In the genomic region with DNA sequence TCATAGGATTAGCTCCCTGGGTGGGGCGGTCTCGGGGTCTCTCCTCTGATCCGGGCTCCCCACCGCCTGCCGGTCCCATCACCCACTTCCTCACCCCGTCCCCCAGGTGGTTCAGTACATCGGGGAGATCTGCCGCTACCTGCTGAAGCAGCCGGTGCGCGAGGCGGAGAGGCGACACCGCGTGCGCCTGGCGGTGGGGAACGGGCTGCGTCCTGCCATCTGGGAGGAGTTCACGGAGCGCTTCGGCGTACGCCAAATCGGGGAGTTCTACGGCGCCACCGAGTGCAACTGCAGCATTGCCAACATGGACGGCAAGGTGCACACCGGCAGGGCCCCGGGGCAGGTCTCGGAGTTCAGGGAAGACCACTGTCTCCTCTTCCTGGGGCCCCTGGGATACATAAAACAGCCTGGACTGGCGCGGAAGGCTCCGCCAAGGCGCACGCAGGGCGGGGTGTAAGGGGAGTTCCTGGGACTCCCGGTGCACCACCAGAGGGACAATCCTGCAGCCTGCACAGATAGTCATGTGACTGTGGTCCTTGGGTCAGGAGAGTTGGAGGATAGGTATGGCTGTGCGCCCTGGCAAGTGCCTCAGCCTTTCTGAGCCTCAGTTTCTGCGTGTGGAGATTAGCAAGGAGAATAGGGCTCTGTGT, we compare ENCODE assay signal across 25 cellular contexts. TPM values are rescaled to one million over a fixed set of nuclear protein-coding genes. Genes with fewer than 3 reads are reported as not detected.
DNase-seq lines count a peak whose midpoint lies in the region; ATAC-seq and TF ChIP-seq lines count a peak whose summit lies in the region.
"Had no signal": no experiment of that assay in that cellular context is flagged by ENCODE, and none has a peak within 500 bp of the region (broad histone marks: within the 10 kb centered on the region; RNA-seq: fewer than 3 reads in every experiment).

No MANE protein-coding gene starts in this region.

- H3K79me1 ChIP-seq in trophoblast cell (ENCODE audit: low read length) = no peaks in the 10 kb centered on the region

- in situ Hi-C loops in GM13976 (cut with MboI; ENCODE audit: low sequenced_read_pairs, unreplicated experiment) = no loop called here

- H4K91ac ChIP-seq in trophoblast cell (ENCODE audit: low read depth, low read length) = no peak overlapping the region

- peak overlapping the region; percentile 36 for H3K4me3 Mint-ChIP-seq in endodermal cell
- H3K4me3 Mint-ChIP-seq: activated naive CD8-positive, alpha-beta T cell treated with anti-CD3 and anti-CD28 coated beads for 36 hours; activated T-helper 17 cell treated with anti-CD3 and anti-CD28 coated beads, Interleukin-2, amount 50 U/mL, for 72 hours; immature natural killer cell; neural crest cell; type B pancreatic cell had no signal

- 96 to 97% methylated on average over 32 to 41 of the region's 41 CpGs for WGBS in endodermal cell (ENCODE audit: insufficient coverage in 1 of 2, insufficient read length in 1 of 2), 2 experiments
- no CpG with 5 or more reads among the region's 41 CpGs for WGBS in trophoblast cell (ENCODE audit: extremely low coverage, insufficient coverage, insufficient read length)

- H3K4me1 ChIP-seq in Karpas-422 (ENCODE audit: low read length) (no peaks in the 10 kb centered on the region), endodermal cell (ENCODE audit: control insufficient read depth, insufficient read depth, low read length) (no peaks in the 10 kb centered on the region), trophoblast cell (ENCODE audit: control insufficient read depth in 1 of 2, insufficient read depth in 2 of 2, low read length in 2 of 2) (peaks cover 14 to 16% of the 10 kb centered on the region in 2 experiments)

- H4K8ac ChIP-seq in trophoblast cell (ENCODE audit: low read depth, low read length) = no peak overlapping the region

- H3K9ac ChIP-seq in Karpas-422 (ENCODE audit: low read length) (no peak overlapping the region), endodermal cell (ENCODE audit: extremely low read depth, low read length, poor library complexity, severe bottlenecking) (no peak overlapping the region), trophoblast cell (ENCODE audit: low read length) (peak overlapping the region; percentile 18)

- H3K4me2 ChIP-seq in Karpas-422 (ENCODE audit: low read depth, low read length, poor library complexity, severe bottlenecking) = no peak overlapping the region
- H3K4me2 ChIP-seq in trophoblast cell (ENCODE audit: low read length) = no peak overlapping the region

- TF ChIP-seq CTCF in GM13976 (IDR thresholded peaks at IDR 0.05; ENCODE audit: borderline replicate concordance, control extremely low read depth, extremely low read depth, insufficient read depth, missing control alignments) (no peak), endodermal cell (conservative IDR thresholded peaks at IDR 0.05) (peak; percentile 33)

- H3K18ac ChIP-seq in trophoblast cell (ENCODE audit: low read length) = no peak overlapping the region

- H3K4me3 ChIP-seq in Karpas-422 (ENCODE audit: low read length) (no peak overlapping the region), endodermal cell (ENCODE audit: low read length) (no peak overlapping the region), trophoblast cell (ENCODE audit: low read depth, low read length) (no peak overlapping the region)
- H3K4me3 ChIP-seq: body of pancreas, stomach had no signal

- H3K14ac ChIP-seq in trophoblast cell (ENCODE audit: low read length) = no peak overlapping the region

- no peaks in the 10 kb centered on the region for H3K9me3 Mint-ChIP-seq in endodermal cell
- H3K9me3 Mint-ChIP-seq: activated naive CD8-positive, alpha-beta T cell treated with anti-CD3 and anti-CD28 coated beads for 36 hours; activated T-helper 17 cell treated with anti-CD3 and anti-CD28 coated beads, Interleukin-2, amount 50 U/mL, for 72 hours; immature natural killer cell; neural crest cell; type B pancreatic cell had no signal

- no peak overlapping the region for H4K12ac ChIP-seq in trophoblast cell (ENCODE audit: low read depth, low read length)

- H3K27ac Mint-ChIP-seq in endodermal cell = no peak overlapping the region
- H3K27ac Mint-ChIP-seq: activated naive CD8-positive, alpha-beta T cell treated with anti-CD3 and anti-CD28 coated beads for 36 hours; activated T-helper 17 cell treated with anti-CD3 and anti-CD28 coated beads, Interleukin-2, amount 50 U/mL, for 72 hours; type B pancreatic cell had no signal

- no peak overlapping the region for H2AK5ac ChIP-seq in trophoblast cell (ENCODE audit: low read length)

- H3K9me3 ChIP-seq in Karpas-422 (ENCODE audit: low read length) (no peaks in the 10 kb centered on the region), endodermal cell (ENCODE audit: control insufficient read depth, low read length) (no peaks in the 10 kb centered on the region), trophoblast cell (ENCODE audit: insufficient read depth, low read depth, low read length) (peaks cover 2% of the 10 kb centered on the region)
- H3K9me3 ChIP-seq: body of pancreas, stomach had no signal

- H3K27me3 ChIP-seq in Karpas-422 (ENCODE audit: low read length) (no peaks in the 10 kb centered on the region), endodermal cell (ENCODE audit: control insufficient read depth, insufficient read depth, low read length, poor library complexity, severe bottlenecking) (no peaks in the 10 kb centered on the region), trophoblast cell (ENCODE audit: insufficient read depth, low read length) (no peaks in the 10 kb centered on the region)
- H3K27me3 ChIP-seq: body of pancreas, stomach had no signal

- H3K36me3 Mint-ChIP-seq in endodermal cell (ENCODE audit: low read depth) = peaks cover 2% of the 10 kb centered on the region
- H3K36me3 Mint-ChIP-seq: immature natural killer cell, type B pancreatic cell had no signal

- H3K27ac ChIP-seq in Karpas-422 (ENCODE audit: low read length) (no peak overlapping the region), endodermal cell (ENCODE audit: low read depth, low read length) (no peak overlapping the region), trophoblast cell (ENCODE audit: low read depth, low read length) (no peak overlapping the region)
- H3K27ac ChIP-seq: body of pancreas, stomach had no signal

- H2BK12ac ChIP-seq in trophoblast cell (ENCODE audit: low read length) = no peak overlapping the region

- H3K79me2 ChIP-seq in Karpas-422 (ENCODE audit: low read length) (no peaks in the 10 kb centered on the region), trophoblast cell (ENCODE audit: control insufficient read depth, insufficient read depth, low read length, poor library complexity) (no peaks in the 10 kb centered on the region)

- H3K4me1 Mint-ChIP-seq in endodermal cell = peaks cover 14% of the 10 kb centered on the region
- H3K4me1 Mint-ChIP-seq: activated T-helper 17 cell treated with anti-CD3 and anti-CD28 coated beads, Interleukin-2, amount 50 U/mL, for 72 hours had no signal

- no peak overlapping the region for H2AFZ ChIP-seq in Karpas-422 (ENCODE audit: low read length)
- no peak overlapping the region for H2AFZ ChIP-seq in trophoblast cell (ENCODE audit: insufficient read depth, low read length, poor library complexity)

- H3K4ac ChIP-seq in trophoblast cell (ENCODE audit: low read depth, low read length) = no peak overlapping the region

- no peaks in the 10 kb centered on the region for H3K9me2 ChIP-seq in Karpas-422 (replicated peaks; ENCODE audit: insufficient read depth, low read length)

- no peak overlapping the region for H2BK120ac ChIP-seq in trophoblast cell (ENCODE audit: insufficient read depth, low read length, poor library complexity)

- no peak for ATAC-seq in GM21360 (IDR thresholded peaks at IDR 0.05; ENCODE audit: unreplicated experiment)

- H3K27me3 Mint-ChIP-seq in endodermal cell (ENCODE audit: insufficient read depth) = peaks cover 11% of the 10 kb centered on the region
- H3K27me3 Mint-ChIP-seq: activated naive CD8-positive, alpha-beta T cell treated with anti-CD3 and anti-CD28 coated beads for 36 hours; activated T-helper 17 cell treated with anti-CD3 and anti-CD28 coated beads, Interleukin-2, amount 50 U/mL, for 72 hours; type B pancreatic cell had no signal

- H3K23ac ChIP-seq in trophoblast cell (ENCODE audit: low read length) = no peak overlapping the region

- H3K36me3 ChIP-seq in Karpas-422 (ENCODE audit: insufficient read depth, low read length) (no peaks in the 10 kb centered on the region), endodermal cell (ENCODE audit: control insufficient read depth, insufficient read depth, low read length) (no peaks in the 10 kb centered on the region), trophoblast cell (ENCODE audit: control insufficient read depth in 1 of 2, insufficient read depth in 2 of 2, low read length in 2 of 2) (peaks cover 0 to 8% of the 10 kb centered on the region in 2 experiments)

- DNase-seq in GM13976 (ENCODE audit: low spot score) (peak; percentile 14), Karpas-422 (peak; percentile 34), endodermal cell (peak; percentile 52), trophoblast cell (no peak), amniotic stem cell (lab: John Stamatoyannopoulos, UW) (no peak)
- DNase-seq in activated CD8-positive, alpha-beta memory T cell treated with anti-CD3 and anti-CD28 coated beads, Interleukin-2, amount 50 U/mL, for 48 hours = no peak
- DNase-seq: activated naive CD8-positive, alpha-beta T cell treated with anti-CD3 and anti-CD28 coated beads for 36 hours; body of pancreas; EL; head of caudate nucleus; immature natural killer cell; KG1; NCI-H1092; NCI-H2107; NCI-H510A treated with DMSO at 0.1 percent for 48 hours; RPMI8226; stimulated activated CD4-positive, alpha-beta T cell treated with anti-CD3 and anti-CD28 coated beads, Interleukin-4, amount 100 ng/mL, for 24 hours; stomach had no signal

- H4K20me1 ChIP-seq in Karpas-422 (ENCODE audit: insufficient read depth, low read depth, low read length) = no peaks in the 10 kb centered on the region

- H2BK5ac ChIP-seq in trophoblast cell (ENCODE audit: low read depth, low read length, poor library complexity) = no peak overlapping the region

RNA-seq across cellular contexts. Expression of gene PGLS, which starts 14.2 kb away (rescaled TPM):
- total RNA-seq in Karpas-422 (2014; rRNA removed; shearing (Covaris generic); ENCODE audit: low replicate concordance) = 93.0 and 130 TPM in 2 replicates
- total RNA-seq in endodermal cell = 100 to 1,000 TPM; 121 to 132 TPM
- 79.1 TPM for polyA plus RNA-seq in endodermal cell (2013, experiment 1 of 2)
- polyA plus RNA-seq in endodermal cell (2013, experiment 2 of 2) = 76.6 TPM
- 107 and 108 TPM in 2 replicates for polyA plus RNA-seq in trophoblast cell (2013)

RNA-seq across cellular contexts. Expression of gene SLC27A1, which starts 26.9 kb away (rescaled TPM):
- total RNA-seq in Karpas-422 (2014; rRNA removed; shearing (Covaris generic); ENCODE audit: low replicate concordance) = 4.0 and 4.8 TPM in 2 replicates
- 10 to 100 TPM; 11.8 to 16.9 TPM for total RNA-seq in endodermal cell
- polyA plus RNA-seq in endodermal cell (2013, experiment 1 of 2) = 15.4 TPM
- polyA plus RNA-seq in endodermal cell (2013, experiment 2 of 2) = 12.7 TPM
- 4.7 and 5.0 TPM in 2 replicates for polyA plus RNA-seq in trophoblast cell (2013)

RNA-seq across cellular contexts. Expression of gene NXNL1, which starts 36.5 kb away (rescaled TPM):
- total RNA-seq in Karpas-422 (2014; rRNA removed; shearing (Covaris generic); ENCODE audit: low replicate concordance) = not detected in 2 replicates
- total RNA-seq in endodermal cell = not detected
- not detected for polyA plus RNA-seq in endodermal cell (2013, experiment 1 of 2)
- not detected for polyA plus RNA-seq in endodermal cell (2013, experiment 2 of 2)
- not detected in 2 replicates for polyA plus RNA-seq in trophoblast cell (2013)
- total RNA-seq: activated naive CD8-positive, alpha-beta T cell treated with anti-CD3 and anti-CD28 coated beads for 36 hours; activated T-helper 17 cell treated with anti-CD3 and anti-CD28 coated beads, Interleukin-2, amount 50 U/mL, for 72 hours; body of pancreas; lower leg skin; mucosa of gallbladder; neural crest cell; pulmonary artery endothelial cell had no signal
- polyA plus RNA-seq: immature natural killer cell, stomach had no signal

RNA-seq across cellular contexts. Expression of gene TMEM221, which starts 48.8 kb away (rescaled TPM):
- not detected in 2 replicates for total RNA-seq in Karpas-422 (2014; rRNA removed; shearing (Covaris generic); ENCODE audit: low replicate concordance)
- total RNA-seq in endodermal cell = 1 to 10 TPM; 3.5 to 4.8 TPM
- 2.2 TPM for polyA plus RNA-seq in endodermal cell (2013, experiment 1 of 2)
- polyA plus RNA-seq in endodermal cell (2013, experiment 2 of 2) = 2.0 TPM
- 0.07 TPM in 2 replicates for polyA plus RNA-seq in trophoblast cell (2013)
- total RNA-seq: activated naive CD8-positive, alpha-beta T cell treated with anti-CD3 and anti-CD28 coated beads for 36 hours; activated T-helper 17 cell treated with anti-CD3 and anti-CD28 coated beads, Interleukin-2, amount 50 U/mL, for 72 hours; pulmonary artery endothelial cell; stomach had no signal

RNA-seq across cellular contexts. Expression of gene COLGALT1, which starts 58.2 kb away (rescaled TPM):
- total RNA-seq in Karpas-422 (2014; rRNA removed; shearing (Covaris generic); ENCODE audit: low replicate concordance) = 25.0 and 25.5 TPM in 2 replicates
- total RNA-seq in endodermal cell = 10 to 100 TPM; 61.2 to 68.3 TPM
- polyA plus RNA-seq in endodermal cell (2013, experiment 1 of 2) = 52.8 TPM
- 49.6 TPM for polyA plus RNA-seq in endodermal cell (2013, experiment 2 of 2)
- polyA plus RNA-seq in trophoblast cell (2013) = 61.9 and 62.0 TPM in 2 replicates

Comparison
In these comparisons a context has a peak if more than half of its experiments do, and no peak if none do; other contexts are left out.
1. DNase-seq: peak in GM13976 (single experiment), Karpas-422 (single experiment) and endodermal cell (single experiment); none in trophoblast cell (0 of 2), amniotic stem cell (single experiment) and activated CD8-positive, alpha-beta memory T cell treated with anti-CD3 and anti-CD28 coated beads, Interleukin-2, amount 50 U/mL, for 48 hours (single experiment).